In the genomic region with DNA sequence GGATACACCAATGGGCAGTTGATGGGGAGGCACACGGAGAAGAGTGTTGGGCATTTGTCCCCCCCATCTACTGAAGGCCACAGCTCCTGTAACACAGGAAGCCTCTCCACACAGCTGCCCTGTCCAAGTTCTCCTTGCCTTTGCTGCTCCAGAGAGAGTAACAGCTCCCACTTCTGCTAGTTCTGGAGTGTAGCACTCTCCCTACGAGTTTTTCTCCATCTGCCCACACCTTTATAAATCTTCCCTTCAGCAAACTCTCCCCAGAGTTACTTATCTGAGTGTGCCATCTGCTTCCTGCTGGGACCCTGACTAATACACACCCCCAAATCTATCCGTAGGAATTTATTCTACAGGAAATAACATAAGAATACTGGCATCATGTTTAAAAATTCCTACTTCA, we compare ENCODE assay signal across 1 cellular context.
TF ChIP-seq lines count a peak whose summit lies in the region.

No MANE protein-coding gene starts in this region.

TF ChIP-seq in HepG2, 621 proteins besides CTCF, POLR2A, EP300 and RAD21 (continued from another document):
- no peak for TF ChIP-seq FOXJ3 (CRISPR knock-in tag; IDR thresholded peaks at IDR 0.05; ENCODE audit: borderline replicate concordance)
- peak; percentile 38; the same call in 1 of the 2 replicates for TF ChIP-seq ZNF121 (CRISPR knock-in tag; IDR thresholded peaks at IDR 0.05)
- peak; percentile 69; the same call in 1 of the 2 replicates for TF ChIP-seq ZNF790 (CRISPR knock-in tag; IDR thresholded peaks at IDR 0.05; ENCODE audit: borderline replicate concordance)
- TF ChIP-seq AKAP8 (CRISPR knock-in tag; IDR thresholded peaks at IDR 0.05) = no peak
- TF ChIP-seq KDM3A (CRISPR knock-in tag; IDR thresholded peaks at IDR 0.05; ENCODE audit: low read depth) = no peak
TF ChIP-seq in HepG2: peak in this region for 4.
